In genomic region chr12:93737457-93738198, GRCh38 we compare ENCODE assay signal across 1 cellular context.
TF ChIP-seq lines count a peak whose summit lies in the region.

No MANE protein-coding gene starts in this region.

TF ChIP-seq in K562, 482 proteins besides CTCF, POLR2A, EP300 and RAD21 (continued from another document):
- TF ChIP-seq ZNF318 (IDR thresholded peaks at IDR 0.05; ENCODE audit: borderline replicate concordance in 1 of 2, low read depth in 1 of 2), result no peak
TF ChIP-seq in K562: peak in this region for 4.
